ENCODE assay signal across 8 cellular contexts in genomic region chr12:110072636-110073035, GRCh38. TPM values are rescaled to one million over a fixed set of nuclear protein-coding genes. Genes with fewer than 3 reads are reported as not detected.
DNase-seq lines count a peak whose midpoint lies in the region; ATAC-seq, FAIRE-seq and TF ChIP-seq lines count a peak whose summit lies in the region.
"Not testable (repeated sequence)": the region's sequence is repeated elsewhere in the genome, so short reads cannot be mapped to it uniquely, and the experiment has no call there.

No MANE protein-coding gene starts in this region.

- peaks cover 34% of the 10 kb centered on the region for H3K36me3 Mint-ChIP-seq in T-helper 2 cell treated with Interferon-gamma antibody and Interleukin-4, amounts not matched to agents 5 μg/mL and 100 μg/mL, for 36 hours (ENCODE audit: low read depth)
- H3K36me3 Mint-ChIP-seq in activated naive CD4-positive, alpha-beta T cell treated with anti-CD3 and anti-CD28 coated beads, Interleukin-2, amount 10 ng/mL, durations not matched to agents 7 days and 5 days = peaks cover 38% of the 10 kb centered on the region
- H3K36me3 Mint-ChIP-seq in natural killer cell treated with Interleukin-12 subunit alpha and Interleukin-12 subunit beta and Interleukin-15 and Interleukin-18, amount 100 ng/mL, for 72 hours = not testable (repeated sequence)

- H3K4me1 Mint-ChIP-seq in T-helper 2 cell treated with Interferon-gamma antibody and Interleukin-4, amounts not matched to agents 5 μg/mL and 100 μg/mL, for 36 hours (ENCODE audit: low read depth) = peaks cover 61% of the 10 kb centered on the region
- H3K4me1 Mint-ChIP-seq in activated naive CD4-positive, alpha-beta T cell treated with anti-CD3 and anti-CD28 coated beads, Interleukin-2, amount 10 ng/mL, durations not matched to agents 7 days and 5 days = peaks cover 66% of the 10 kb centered on the region
- peaks cover 11 to 19% of the 10 kb centered on the region in 2 donors for H3K4me1 Mint-ChIP-seq in natural killer cell treated with Interleukin-12 subunit alpha and Interleukin-12 subunit beta and Interleukin-15 and Interleukin-18, amount 100 ng/mL, for 72 hours (ENCODE audit: low read depth in 2 of 2)

- intact Hi-C loops in colonic mucosa (cut with DNase I); stomach (cut with DNase I; ENCODE audit: low total_unique reads): not testable (repeated sequence)

- peak overlapping the region; percentile 85 for H3K27ac Mint-ChIP-seq in T-helper 2 cell treated with Interferon-gamma antibody and Interleukin-4, amounts not matched to agents 5 μg/mL and 100 μg/mL, for 36 hours
- H3K27ac Mint-ChIP-seq in activated naive CD4-positive, alpha-beta T cell treated with anti-CD3 and anti-CD28 coated beads, Interleukin-2, amount 10 ng/mL, durations not matched to agents 7 days and 5 days = peak overlapping the region; percentile 91
- peak overlapping the region in 1 of 2 donors; percentile 69 for H3K27ac Mint-ChIP-seq in natural killer cell treated with Interleukin-12 subunit alpha and Interleukin-12 subunit beta and Interleukin-15 and Interleukin-18, amount 100 ng/mL, for 72 hours

- CTCF ChIA-PET in HEK293 (lab: Yijun Ruan, JAX) = not testable (repeated sequence)
- CTCF ChIA-PET in activated naive CD4-positive, alpha-beta T cell treated with anti-CD3 and anti-CD28 coated beads, Interleukin-2, amount 10 ng/mL, durations not matched to agents 7 days and 5 days (lab: Charles Lee) = interaction anchor here (1.9 kb wide), 1 partner anchor 17 kb away, joined by 5 read pairs; no protein-coding TSS in a partner anchor

- H3K4me2 ChIP-seq in keratinocyte (ENCODE audit: control insufficient read depth, extremely low read depth, insufficient read depth, low read depth, low read length) = peak overlapping the region; percentile 83

- not testable (repeated sequence) for H3K27me3 ChIP-seq in colonic mucosa; keratinocyte (ENCODE audit: control insufficient read depth, extremely low read depth, insufficient read depth, low read length); stomach

- not testable (repeated sequence) for H3K27me3 Mint-ChIP-seq in T-helper 2 cell treated with Interferon-gamma antibody and Interleukin-4, amounts not matched to agents 5 μg/mL and 100 μg/mL, for 36 hours (ENCODE audit: low read depth); activated naive CD4-positive, alpha-beta T cell treated with anti-CD3 and anti-CD28 coated beads, Interleukin-2, amount 10 ng/mL, durations not matched to agents 7 days and 5 days; natural killer cell treated with Interleukin-12 subunit alpha and Interleukin-12 subunit beta and Interleukin-15 and Interleukin-18, amount 100 ng/mL, for 72 hours

- H2AFZ ChIP-seq in keratinocyte (ENCODE audit: control insufficient read depth, low read length) = peak overlapping the region; percentile 79

- not testable (repeated sequence) for H3K9me1 ChIP-seq in keratinocyte (ENCODE audit: control insufficient read depth, extremely low read depth, insufficient read depth, low read length)

- POLR2A ChIA-PET in HEK293 (lab: Yijun Ruan, JAX) = not testable (repeated sequence)

- not testable (repeated sequence) for H4K20me1 ChIP-seq in keratinocyte (ENCODE audit: control insufficient read depth, extremely low read depth, insufficient read depth, low read length)

- not testable (repeated sequence) for DNase-seq in AG10803 (ENCODE audit: low read depth); T-helper 2 cell treated with Interferon-gamma antibody and Interleukin-4, amounts not matched to agents 5 μg/mL and 100 μg/mL, for 36 hours (ENCODE audit: low spot score); activated naive CD4-positive, alpha-beta T cell treated with anti-CD3 and anti-CD28 coated beads, Interleukin-2, amount 10 ng/mL, durations not matched to agents 7 days and 5 days; colonic mucosa; keratinocyte (ENCODE audit: low read depth, low spot score); natural killer cell treated with Interleukin-12 subunit alpha and Interleukin-12 subunit beta and Interleukin-15 and Interleukin-18, amount 100 ng/mL, for 72 hours (ENCODE audit: low spot score); stomach

- TF ChIP-seq POLR2A in stomach (IDR thresholded peaks at IDR 0.05) = not testable (repeated sequence)

- H3K4me3 Mint-ChIP-seq in T-helper 2 cell treated with Interferon-gamma antibody and Interleukin-4, amounts not matched to agents 5 μg/mL and 100 μg/mL, for 36 hours = peak overlapping the region; percentile 93
- H3K4me3 Mint-ChIP-seq in activated naive CD4-positive, alpha-beta T cell treated with anti-CD3 and anti-CD28 coated beads, Interleukin-2, amount 10 ng/mL, durations not matched to agents 7 days and 5 days = peak overlapping the region; percentile 83
- peak overlapping the region; percentile 78 for H3K4me3 Mint-ChIP-seq in natural killer cell treated with Interleukin-12 subunit alpha and Interleukin-12 subunit beta and Interleukin-15 and Interleukin-18, amount 100 ng/mL, for 72 hours

- TF ChIP-seq EP300 in stomach (IDR thresholded peaks at IDR 0.05) = not testable (repeated sequence)

- not testable (repeated sequence) for H3K9me3 ChIP-seq in HEK293 (ENCODE audit: control insufficient read depth, insufficient read depth, low read depth, low read length); colonic mucosa; keratinocyte (ENCODE audit: control insufficient read depth, low read depth, low read length); stomach

- WGBS in stomach, 5 donors = 72 to 82% (median 77%) methylated on average over 9 of the region's 9 CpGs

- dilution Hi-C loops in keratinocyte (cut with MboI; ENCODE audit: extremely low pct_ligation_motif_present, low sequenced_read_pairs) = not testable (repeated sequence)

- not testable (repeated sequence) for H3K9me3 Mint-ChIP-seq in T-helper 2 cell treated with Interferon-gamma antibody and Interleukin-4, amounts not matched to agents 5 μg/mL and 100 μg/mL, for 36 hours; activated naive CD4-positive, alpha-beta T cell treated with anti-CD3 and anti-CD28 coated beads, Interleukin-2, amount 10 ng/mL, durations not matched to agents 7 days and 5 days; natural killer cell treated with Interleukin-12 subunit alpha and Interleukin-12 subunit beta and Interleukin-15 and Interleukin-18, amount 100 ng/mL, for 72 hours

- H3K36me3 ChIP-seq in HEK293 (ENCODE audit: control insufficient read depth in 2 of 2, insufficient read depth in 1 of 2, low read length in 2 of 2); colonic mucosa; keratinocyte (ENCODE audit: control insufficient read depth in 2 of 2, extremely low read depth in 1 of 2, insufficient read depth in 2 of 2, low read length in 2 of 2); stomach: not testable (repeated sequence)

- not testable (repeated sequence) for H3K4me1 ChIP-seq in HEK293 (ENCODE audit: control insufficient read depth, insufficient read depth, low read length); colonic mucosa; keratinocyte (ENCODE audit: control insufficient read depth, extremely low read depth, insufficient read depth, low read length); stomach

- peak overlapping the region in 1 of 2 donors; percentile 38 for H3K9ac ChIP-seq in colonic mucosa (ENCODE audit: low read depth in 2 of 2, low read length in 2 of 2)
- H3K9ac ChIP-seq in keratinocyte (ENCODE audit: control insufficient read depth, extremely low read depth, insufficient read depth, low read length) = not testable (repeated sequence)

- H3K27ac ChIP-seq in HEK293 (ENCODE audit: extremely low read depth, low read depth, low read length); colonic mucosa; keratinocyte (ENCODE audit: control insufficient read depth, insufficient read depth, low read length): not testable (repeated sequence)
- H3K27ac ChIP-seq in stomach = peak overlapping the region in 1 of 5 donors; percentile 25

- FAIRE-seq in keratinocyte (lab: Jason Lieb, UNC) = not testable (repeated sequence)

- not testable (repeated sequence) for H3K79me2 ChIP-seq in keratinocyte (ENCODE audit: control insufficient read depth, insufficient read depth, low read length)

- not testable (repeated sequence) for TF ChIP-seq CTCF in AG10803 (conservative IDR thresholded peaks at IDR 0.05; ENCODE audit: low read length); HEK293 (tag by site-specific recombination; IDR thresholded peaks at IDR 0.05); colonic mucosa (IDR thresholded peaks at IDR 0.05); keratinocyte (optimal IDR thresholded peaks at IDR 0.05 in 1 of 3, IDR thresholded peaks at IDR 0.05 in 1 of 3, conservative IDR thresholded peaks at IDR 0.05 in 1 of 3; ENCODE audit: extremely low read depth in 1 of 3, insufficient read depth in 2 of 3, low read length in 3 of 3); stomach (IDR thresholded peaks at IDR 0.05)

- H3K4me3 ChIP-seq in AG10803 (ENCODE audit: low read length) (peak overlapping the region; percentile 56; the same call in 1 of the 2 replicates), colonic mucosa (peak overlapping the region; percentile 23), stomach (peak overlapping the region; percentile 37 to 49 (median 40))
- not testable (repeated sequence) for H3K4me3 ChIP-seq in HEK293 (ENCODE audit: low read depth, low read length); keratinocyte (ENCODE audit: control insufficient read depth in 2 of 3, extremely low read depth in 1 of 3, insufficient read depth in 2 of 3, low read depth in 1 of 3, low read length in 3 of 3)

- ATAC-seq in natural killer cell treated with Interleukin-12 subunit alpha and Interleukin-12 subunit beta and Interleukin-15 and Interleukin-18, amount 100 ng/mL, for 72 hours = not testable (repeated sequence)

RNA-seq across cellular contexts. Expression of gene C12orf76, which starts 24.3 kb away (rescaled TPM):
- total RNA-seq in colonic mucosa (1 to 10 TPM; 7.2 to 8.4 TPM), stomach (10 to 100 TPM in 4 of 5 donors, 1 to 10 TPM in 1; 7.0 to 44.2 (median 13.8) TPM)
- polyA plus RNA-seq in keratinocyte (4.8 to 10.9 TPM (median 7.3 TPM) in 3 replicates), stomach (10 to 100 TPM in 1 of 3 donors, 1 to 10 TPM in 2; 7.8 to 11.5 (median 9.8) TPM)
- 2.5 TPM for polyA plus RNA-seq in keratinocyte (2011; ENCODE audit: low read depth)
- 6.6 and 7.6 TPM in 2 replicates for polyA plus RNA-seq in keratinocyte (2011; cell fraction: cytosol; rRNA removed)
- polyA plus RNA-seq in keratinocyte (2011; cell fraction: nucleus; rRNA removed) = 13.4 and 15.1 TPM in 2 replicates
- 3.0 and 13.9 TPM in 2 replicates for polyA plus RNA-seq in keratinocyte (2012; ENCODE audit: low replicate concordance)
- 3.2 to 4.8 TPM (median 4.6 TPM) in 3 replicates for polyA minus RNA-seq in keratinocyte
- polyA minus RNA-seq in keratinocyte (2011; cell fraction: cytosol; rRNA and poly(A)+ RNA removed) = 10.7 TPM
- polyA minus RNA-seq in keratinocyte (2011; cell fraction: nucleus; rRNA and poly(A)+ RNA removed) = 3.3 TPM in 2 replicates
- 10 to 100 TPM; 10.1 to 12.3 TPM for total RNA-seq in natural killer cell treated with Interleukin-12 subunit alpha and Interleukin-12 subunit beta and Interleukin-15 and Interleukin-18, amount 100 ng/mL, for 72 hours

RNA-seq across cellular contexts. Expression of gene IFT81, which starts 51.5 kb away (rescaled TPM):
- total RNA-seq in colonic mucosa (1 to 10 TPM; 4.2 to 5.3 TPM), stomach (10 to 100 TPM in 3 of 5 donors, 1 to 10 TPM in 2; 2.0 to 50.2 (median 10.7) TPM)
- polyA plus RNA-seq in keratinocyte (4.9 to 8.9 TPM (median 6.0 TPM) in 3 replicates), stomach (1 to 10 TPM; 3.5 to 5.7 (median 4.9) TPM)
- 11.3 TPM for polyA plus RNA-seq in keratinocyte (2011; ENCODE audit: low read depth)
- polyA plus RNA-seq in keratinocyte (2011; cell fraction: cytosol; rRNA removed) = 4.2 and 6.0 TPM in 2 replicates
- polyA plus RNA-seq in keratinocyte (2011; cell fraction: nucleus; rRNA removed) = 8.9 and 14.5 TPM in 2 replicates
- 3.4 and 6.0 TPM in 2 replicates for polyA plus RNA-seq in keratinocyte (2012; ENCODE audit: low replicate concordance)
- 0.59 to 4.6 TPM (median 1.5 TPM) in 3 replicates for polyA minus RNA-seq in keratinocyte
- polyA minus RNA-seq in keratinocyte (2011; cell fraction: cytosol; rRNA and poly(A)+ RNA removed) = 1.5 TPM
- polyA minus RNA-seq in keratinocyte (2011; cell fraction: nucleus; rRNA and poly(A)+ RNA removed) = 3.1 and 5.0 TPM in 2 replicates
- total RNA-seq in natural killer cell treated with Interleukin-12 subunit alpha and Interleukin-12 subunit beta and Interleukin-15 and Interleukin-18, amount 100 ng/mL, for 72 hours = 1 to 10 TPM; 2.3 to 3.5 TPM
